In the genomic region with DNA sequence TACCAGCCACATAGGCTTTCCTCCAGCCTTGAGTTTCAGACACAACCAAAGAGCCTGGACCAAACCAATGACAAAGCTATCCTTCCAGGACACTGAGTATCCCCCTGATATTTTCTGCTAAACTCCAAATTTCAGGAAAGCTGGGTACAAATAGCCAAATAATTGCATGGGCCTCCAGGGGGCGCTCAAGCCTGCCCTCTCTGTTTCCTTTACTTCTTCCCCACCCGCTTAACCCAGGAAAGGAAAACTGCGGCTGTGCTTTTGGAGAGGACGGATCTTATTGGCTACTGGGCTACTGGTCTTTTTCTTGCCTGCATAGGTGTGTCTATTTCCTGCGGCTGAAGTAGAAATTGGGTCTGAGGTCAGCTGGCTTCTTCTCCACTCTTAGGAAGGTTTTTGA, we compare ENCODE assay signal across 8 cellular contexts. TPM values are rescaled to one million over a fixed set of nuclear protein-coding genes. Genes with fewer than 3 reads are reported as not detected.
DNase-seq lines count a peak whose midpoint lies in the region; ATAC-seq and TF ChIP-seq lines count a peak whose summit lies in the region.

No MANE protein-coding gene starts in this region.

- no peak overlapping the region for H3K4me2 ChIP-seq in trophoblast cell (ENCODE audit: low read length)

- no peak overlapping the region for H4K12ac ChIP-seq in trophoblast cell (ENCODE audit: low read depth, low read length)

- H3K4me1 ChIP-seq in gastroesophageal sphincter (no peaks in the 10 kb centered on the region), trophoblast cell (ENCODE audit: control insufficient read depth in 1 of 2, insufficient read depth in 2 of 2, low read length in 2 of 2) (peaks cover 0 to 3% of the 10 kb centered on the region in 2 experiments)

- no peak overlapping the region for H3K9ac ChIP-seq in trophoblast cell (ENCODE audit: low read length)

- no peak overlapping the region for H2AK5ac ChIP-seq in trophoblast cell (ENCODE audit: low read length)

- H3K4ac ChIP-seq in trophoblast cell (ENCODE audit: low read depth, low read length) = no peak overlapping the region

- H4K91ac ChIP-seq in trophoblast cell (ENCODE audit: low read depth, low read length) = no peak overlapping the region

- H3K36me3 ChIP-seq in gastroesophageal sphincter (no peaks in the 10 kb centered on the region), trophoblast cell (ENCODE audit: control insufficient read depth in 1 of 2, insufficient read depth in 2 of 2, low read length in 2 of 2) (no peaks in the 10 kb centered on the region)

- DNase-seq in C1 segment of cervical spinal cord (lab: John Stamatoyannopoulos, UW) = peak in 8 of 14 donors; percentile 0 to 49 (median 12)
- peak; percentile 39 for DNase-seq in HCEC 1CT
- DNase-seq in RPMI8226 = peak; percentile 52
- peak; percentile 48 for DNase-seq in activated effector memory CD4-positive, alpha-beta T cell treated with Interleukin-2 at 50 U/mL for 16 hours
- DNase-seq in trophoblast cell = peak; percentile 73 to 74
- DNase-seq in ureter (ENCODE audit: low spot score) = peak; percentile 53

- H3K23ac ChIP-seq in trophoblast cell (ENCODE audit: low read length) = no peak overlapping the region

- no peak for TF ChIP-seq POLR2A in gastroesophageal sphincter (IDR thresholded peaks at IDR 0.05)

- no peak for TF ChIP-seq EP300 in gastroesophageal sphincter (IDR thresholded peaks at IDR 0.05)

- H3K27me3 ChIP-seq in gastroesophageal sphincter (peaks cover 27% of the 10 kb centered on the region), trophoblast cell (ENCODE audit: insufficient read depth, low read length) (no peaks in the 10 kb centered on the region)

- 2 to 16% methylated on average over 4 to 5 of the region's 5 CpGs for WGBS in gastroesophageal sphincter (ENCODE audit: low coverage in 1 of 2), 2 donors
- no CpG with 5 or more reads among the region's 5 CpGs for WGBS in trophoblast cell (ENCODE audit: extremely low coverage, insufficient coverage, insufficient read length)

- ATAC-seq in gastroesophageal sphincter (no peak), HG02938 (IDR thresholded peaks at IDR 0.05; ENCODE audit: unreplicated experiment) (no peak)

- H2BK12ac ChIP-seq in trophoblast cell (ENCODE audit: low read length) = no peak overlapping the region

- H3K18ac ChIP-seq in trophoblast cell (ENCODE audit: low read length) = no peak overlapping the region

- TF ChIP-seq CTCF in gastroesophageal sphincter (IDR thresholded peaks at IDR 0.05) = peak; percentile 50 to 77 (median 65)

- H2BK5ac ChIP-seq in trophoblast cell (ENCODE audit: low read depth, low read length, poor library complexity) = no peak overlapping the region

- H3K27ac ChIP-seq in gastroesophageal sphincter = no peak overlapping the region
- no peak overlapping the region for H3K27ac ChIP-seq in trophoblast cell (ENCODE audit: low read depth, low read length)

- no peaks in the 10 kb centered on the region for H3K79me1 ChIP-seq in trophoblast cell (ENCODE audit: low read length)

- H3K4me3 ChIP-seq in gastroesophageal sphincter (no peak overlapping the region), trophoblast cell (ENCODE audit: low read depth, low read length) (no peak overlapping the region)

- no peak overlapping the region for H2BK120ac ChIP-seq in trophoblast cell (ENCODE audit: insufficient read depth, low read length, poor library complexity)

- H4K8ac ChIP-seq in trophoblast cell (ENCODE audit: low read depth, low read length) = no peak overlapping the region

- H2AFZ ChIP-seq in trophoblast cell (ENCODE audit: insufficient read depth, low read length, poor library complexity) = no peak overlapping the region

- H3K14ac ChIP-seq in trophoblast cell (ENCODE audit: low read length) = no peak overlapping the region

- H3K9me3 ChIP-seq in gastroesophageal sphincter (peaks cover 0 to 25% (median 2%) of the 10 kb centered on the region in 3 donors), trophoblast cell (ENCODE audit: insufficient read depth, low read depth, low read length) (peaks cover 20% of the 10 kb centered on the region)

- H3K79me2 ChIP-seq in trophoblast cell (ENCODE audit: control insufficient read depth, insufficient read depth, low read length, poor library complexity) = no peaks in the 10 kb centered on the region

RNA-seq across cellular contexts. Expression of a gene that starts 30.1 kb away (rescaled TPM):
- total RNA-seq in gastroesophageal sphincter = 1 to 10 TPM in 2 of 4 donors, not detected in 2; 1.2 TPM
- 0.23 and 0.24 TPM in 2 replicates for polyA plus RNA-seq in trophoblast cell (2013)
- 2.9 TPM for total RNA-seq in ureter

RNA-seq across cellular contexts. Expression of a gene that starts 30.2 kb away (rescaled TPM):
- 1 to 10 TPM; 1.1 to 6.6 (median 5.0) TPM for total RNA-seq in gastroesophageal sphincter
- polyA plus RNA-seq in trophoblast cell (2013) = 0.15 and 0.21 TPM in 2 replicates
- 15.2 TPM for total RNA-seq in ureter

RNA-seq across cellular contexts. Expression of a gene that starts 47.7 kb away (rescaled TPM):
- total RNA-seq in gastroesophageal sphincter (not detected), ureter (0.05 TPM)
- 0.01 TPM in 1 of 2 replicates, not detected in the other for polyA plus RNA-seq in trophoblast cell (2013)

RNA-seq across cellular contexts. Expression of a gene that starts 50.3 kb away (rescaled TPM):
- under 1 TPM in 3 of 4 donors, not detected in 1; 0.13 to 0.92 (median 0.39) TPM for total RNA-seq in gastroesophageal sphincter
- polyA plus RNA-seq in trophoblast cell (2013) = 86.2 and 88.4 TPM in 2 replicates
- total RNA-seq in ureter = 0.34 TPM

Comparison
In these comparisons a context has a peak if more than half of its experiments do, and no peak if none do; other contexts are left out.
1. DNase-seq: peak in every context shown above with its lines; median percentile 74 in trophoblast cell; 53 in ureter; 52 in RPMI8226; 48 in activated effector memory CD4-positive, alpha-beta T cell treated with Interleukin-2 at 50 U/mL for 16 hours; 39 in HCEC 1CT; 12 in C1 segment of cervical spinal cord.